ENCODE assay signal across 7 cellular contexts in genomic region chr4:86559-87324, GRCh38. TPM values are rescaled to one million over a fixed set of nuclear protein-coding genes. Genes with fewer than 3 reads are reported as not detected.
DNase-seq lines count a peak whose midpoint lies in the region; ATAC-seq, FAIRE-seq and TF ChIP-seq lines count a peak whose summit lies in the region.
"Not testable (repeated sequence)": the region's sequence is repeated elsewhere in the genome, so short reads cannot be mapped to it uniquely, and the experiment has no call there.

No MANE protein-coding gene starts in this region.

- H3K27me3 ChIP-seq in HCT116 (ENCODE audit: insufficient read depth, low read length); GM12878 (replicated peaks in 1 of 2; ENCODE audit: control insufficient read depth in 2 of 2, insufficient read depth in 2 of 2, low read length in 1 of 2); H1 (replicated peaks in 1 of 4; ENCODE audit: control insufficient read depth in 3 of 4, extremely low read depth in 1 of 4, insufficient read depth in 3 of 4, low read length in 3 of 4); hepatocyte; subcutaneous abdominal adipose tissue (ENCODE audit: control insufficient read depth in 5 of 5, insufficient read depth in 4 of 5, low read length in 5 of 5): not testable (repeated sequence)

- not testable (repeated sequence) for H2BK15ac ChIP-seq in H1 (ENCODE audit: low read length)

- H3K9me3 ChIP-seq in HCT116 (ENCODE audit: control insufficient read depth in 1 of 2, insufficient read depth in 1 of 2, low read depth in 1 of 2, low read length in 2 of 2) (peaks cover 39 to 47% of the 10 kb centered on the region in 2 experiments; a peak in 3 of 4 replicates), H1 (ENCODE audit: insufficient read depth in 2 of 2, low read depth in 1 of 2, low read length in 1 of 2) (peaks cover 84 to 87% of the 10 kb centered on the region in 2 experiments), hepatocyte (ENCODE audit: low read depth) (peaks cover 85% of the 10 kb centered on the region), subcutaneous abdominal adipose tissue (ENCODE audit: control insufficient read depth in 5 of 5, low read length in 5 of 5) (peaks cover 78 to 95% (median 87%) of the 10 kb centered on the region in 5 donors)
- H3K9me3 ChIP-seq in GM12878 (replicated peaks; ENCODE audit: control insufficient read depth, insufficient read depth, low read length): not testable (repeated sequence)

- ATAC-seq in HCT116, GM12878, natural killer cell: not testable (repeated sequence)

- SMC1A ChIA-PET in GM12878 (lab: Charles Lee; ENCODE audit: uncharacterized antibody, unreplicated experiment): not testable (repeated sequence)

- TF ChIP-seq POLR2A in HCT116 (IDR thresholded peaks at IDR 0.05; ENCODE audit: borderline replicate concordance, extremely low read depth, insufficient read depth, insufficient read length); GM12878 (IDR thresholded peaks at IDR 0.05; ENCODE audit: low read depth, low read length); H1 (IDR thresholded peaks at IDR 0.05; ENCODE audit: control extremely low read depth in 1 of 2, low read depth in 2 of 2, low read length in 2 of 2): not testable (repeated sequence)

- not testable (repeated sequence) for H3K14ac ChIP-seq in H1 (ENCODE audit: insufficient read length)

- not testable (repeated sequence) for H4K5ac ChIP-seq in H1 (ENCODE audit: insufficient read length, low read depth, low read length)

- not testable (repeated sequence) for H3K4me1 ChIP-seq in HCT116 (ENCODE audit: control insufficient read depth in 1 of 2, insufficient read depth in 2 of 2, low read length in 2 of 2); GM12878 (ENCODE audit: control insufficient read depth, insufficient read depth, low read length); H1 (replicated peaks in 1 of 4; ENCODE audit: control insufficient read depth in 3 of 4, insufficient read depth in 4 of 4, low read length in 3 of 4); hepatocyte (ENCODE audit: insufficient read depth); subcutaneous abdominal adipose tissue (ENCODE audit: control insufficient read depth in 5 of 5, insufficient read depth in 5 of 5, low read length in 5 of 5)

- H3K27ac Mint-ChIP-seq in natural killer cell: not testable (repeated sequence)

- not testable (repeated sequence) for H4K20me1 ChIP-seq in HCT116 (ENCODE audit: insufficient read depth); GM12878 (ENCODE audit: control insufficient read depth, insufficient read depth); H1 (replicated peaks in 1 of 2; ENCODE audit: control insufficient read depth in 1 of 2, insufficient read depth in 2 of 2, low read length in 2 of 2); hepatocyte (ENCODE audit: insufficient read depth, poor library complexity, severe bottlenecking)

- not testable (repeated sequence) for H2BK120ac ChIP-seq in H1 (replicated peaks; ENCODE audit: low read depth, low read length)

- H3K79me1 ChIP-seq in H1 (ENCODE audit: low read depth, low read length): not testable (repeated sequence)

- H3K23me2 ChIP-seq in H1 (ENCODE audit: low read depth, low read length): not testable (repeated sequence)

- not testable (repeated sequence) for H3K79me2 ChIP-seq in HCT116 (ENCODE audit: insufficient read depth, low read length); GM12878 (ENCODE audit: control insufficient read depth, insufficient read depth, low read length); H1 (ENCODE audit: control insufficient read depth in 1 of 2, insufficient read depth in 2 of 2, low read length in 2 of 2); hepatocyte

- H2BK5ac ChIP-seq in H1 (ENCODE audit: low read depth, low read length): not testable (repeated sequence)

- peaks cover 8 to 32% of the 10 kb centered on the region in 2 donors for H3K9me3 Mint-ChIP-seq in natural killer cell

- not testable (repeated sequence) for H2AFZ ChIP-seq in HCT116 (ENCODE audit: low read depth, low read length, poor library complexity, severe bottlenecking); GM12878 (ENCODE audit: control insufficient read depth, low read depth, low read length); H1 (ENCODE audit: low read length); hepatocyte

- H2BK12ac ChIP-seq in H1 (ENCODE audit: low read depth, low read length): not testable (repeated sequence)

- not testable (repeated sequence) for H3K23ac ChIP-seq in H1 (ENCODE audit: insufficient read length)

- TF ChIP-seq EP300 in GM12878 (IDR thresholded peaks at IDR 0.05; ENCODE audit: borderline replicate concordance in 1 of 2, control insufficient read depth in 1 of 2, low read depth in 2 of 2, low read length in 2 of 2); H1 (IDR thresholded peaks at IDR 0.05; ENCODE audit: borderline replicate concordance in 1 of 2, low read depth in 2 of 2, low read length in 2 of 2): not testable (repeated sequence)

- H3K56ac ChIP-seq in H1 (replicated peaks; ENCODE audit: insufficient read length, low read depth, low read length): not testable (repeated sequence)

- not testable (repeated sequence) for H2AK5ac ChIP-seq in H1 (ENCODE audit: low read depth, low read length)

- not testable (repeated sequence) for H3K18ac ChIP-seq in H1 (ENCODE audit: extremely low read depth, low read length)

- in situ Hi-C loops in GM12878 (cut with MboI): not testable (repeated sequence)

- H3K4me3 Mint-ChIP-seq in natural killer cell: peak overlapping the region; percentile 9

- not testable (repeated sequence) for H4K91ac ChIP-seq in H1 (replicated peaks; ENCODE audit: insufficient read length, low read length)

- not testable (repeated sequence) for DNase-seq in HCT116 (ENCODE audit: low read depth, low spot score); GM12878 (ENCODE audit: low read depth, low spot score); H1 (ENCODE audit: low read depth in 1 of 2, low spot score in 2 of 2); hepatocyte (ENCODE audit: low spot score); natural killer cell
- DNase-seq in NAMALWA (ENCODE audit: low spot score): peak; percentile 3

- intact Hi-C loops in HCT116 (cut with micrococcal nuclease); GM12878 (cut with micrococcal nuclease; ENCODE audit: unreplicated experiment); natural killer cell (cut with micrococcal nuclease): not testable (repeated sequence)

- CTCF ChIA-PET in HCT116 (lab: Charles Lee); GM12878 (lab: Yijun Ruan, JAX); H1 (lab: Charles Lee; ENCODE audit: partially characterized antibody): not testable (repeated sequence)

- TF ChIP-seq CTCF in HCT116 (IDR thresholded peaks at IDR 0.05 in 2 of 3, conservative IDR thresholded peaks at IDR 0.05 in 1 of 3; ENCODE audit: borderline replicate concordance in 1 of 3, insufficient read depth in 1 of 3, low read depth in 2 of 3, low read length in 2 of 3); GM12878 (IDR thresholded peaks at IDR 0.05 in 2 of 3, conservative IDR thresholded peaks at IDR 0.05 in 1 of 3; ENCODE audit: control insufficient read depth in 2 of 3, extremely low read depth in 1 of 3, insufficient read depth in 1 of 3, low read depth in 3 of 3, low read length in 3 of 3); H1 (IDR thresholded peaks at IDR 0.05; ENCODE audit: control extremely low read depth in 1 of 3, insufficient read depth in 1 of 3, low read depth in 1 of 3, low read length in 3 of 3); hepatocyte (IDR thresholded peaks at IDR 0.05; ENCODE audit: poor library complexity); natural killer cell (IDR thresholded peaks at IDR 0.05): not testable (repeated sequence)

- TF ChIP-seq RAD21 in HCT116 (IDR thresholded peaks at IDR 0.05; ENCODE audit: low read depth); GM12878 (IDR thresholded peaks at IDR 0.05; ENCODE audit: insufficient read depth, low read depth, low read length); H1 (IDR thresholded peaks at IDR 0.05 in 1 of 2, conservative IDR thresholded peaks at IDR 0.05 in 1 of 2; ENCODE audit: low read depth in 2 of 2, low read length in 2 of 2): not testable (repeated sequence)

- not testable (repeated sequence) for H3K4me1 Mint-ChIP-seq in natural killer cell

- RAD21 ChIA-PET in HCT116 (lab: Charles Lee; ENCODE audit: low non-redundant PET in 1 of 2, low total read pairs in 2 of 2, uncharacterized antibody in 2 of 2, unreplicated experiment in 2 of 2); GM12878 (lab: Charles Lee; ENCODE audit: unreplicated experiment): not testable (repeated sequence)

- BruUV-seq in HCT116 (replicated peaks; lab: Mats Ljungman, UMichigan); GM12878 (replicated peaks; lab: Mats Ljungman, UMichigan): not testable (repeated sequence)

- H3K4me2 ChIP-seq in HCT116 (ENCODE audit: low read length); GM12878 (ENCODE audit: control insufficient read depth, insufficient read depth); H1 (ENCODE audit: insufficient read depth in 1 of 2, low read depth in 2 of 2, low read length in 2 of 2); hepatocyte: not testable (repeated sequence)

- 36% methylated on average over 7 of the region's 7 CpGs for WGBS in GM12878 (ENCODE audit: insufficient coverage, insufficient replicate concordance, low lambda C conversion rate, missing lambda C conversion rate)
- WGBS in H1 (ENCODE audit: extremely low coverage in 1 of 2, insufficient coverage in 1 of 2, insufficient read length in 1 of 2, insufficient replicate concordance in 2 of 2, low coverage in 1 of 2, low lambda C conversion rate in 2 of 2, missing lambda C conversion rate in 1 of 2), 2 experiments: 91% methylated on average over 7 of the region's 7 CpGs; no CpG with 5 or more reads in 1 of the 2 experiments
- WGBS in hepatocyte (ENCODE audit: low lambda C conversion rate, missing lambda C conversion rate): 97% methylated on average over 7 of the region's 7 CpGs

- not testable (repeated sequence) for H3K27ac ChIP-seq in HCT116 (ENCODE audit: low read depth, low read length); GM12878 (ENCODE audit: control insufficient read depth, insufficient read depth); H1 (ENCODE audit: low read depth, low read length); hepatocyte; subcutaneous abdominal adipose tissue (ENCODE audit: low read depth, low read length)

- not testable (repeated sequence) for H2BK20ac ChIP-seq in H1 (ENCODE audit: low read length)

- H3K4me3 ChIP-seq in HCT116 (replicated peaks in 1 of 2; ENCODE audit: low read depth in 1 of 2, low read length in 2 of 2); GM12878: not testable (repeated sequence)
- H3K4me3 ChIP-seq in H1 (ENCODE audit: extremely low read depth in 1 of 4, insufficient read depth in 2 of 4, low read depth in 3 of 4, low read length in 4 of 4): peak overlapping the region in 1 of 4 experiments; percentile 28; a peak in 1 of 8 replicates
- H3K4me3 ChIP-seq in hepatocyte: peak overlapping the region; percentile 9
- H3K4me3 ChIP-seq in subcutaneous abdominal adipose tissue (ENCODE audit: low read depth in 1 of 5, low read length in 5 of 5): peak overlapping the region; percentile 34 to 66 (median 52)

- not testable (repeated sequence) for H3K9me2 ChIP-seq in HCT116 (ENCODE audit: insufficient read depth); hepatocyte (replicated peaks; ENCODE audit: insufficient read depth)

- not testable (repeated sequence) for FAIRE-seq in GM12878 (lab: Jason Lieb, UNC); H1 (lab: Jason Lieb, UNC)

- POLR2A ChIA-PET in HCT116 (lab: Charles Lee); GM12878 (lab: Charles Lee); H1 (lab: Charles Lee; ENCODE audit: partially characterized antibody): not testable (repeated sequence)

- H3K4ac ChIP-seq in H1 (replicated peaks; ENCODE audit: insufficient read length, low read depth, low read length): not testable (repeated sequence)

- not testable (repeated sequence) for H3K27me3 Mint-ChIP-seq in natural killer cell (ENCODE audit: low read depth in 2 of 2)

- H3K9ac ChIP-seq in HCT116 (ENCODE audit: low read length); GM12878 (ENCODE audit: control insufficient read depth, insufficient read depth, low read length); H1 (replicated peaks in 1 of 4; ENCODE audit: extremely low read depth in 1 of 4, low read depth in 3 of 4, low read length in 3 of 4); subcutaneous abdominal adipose tissue (ENCODE audit: low read length in 5 of 5): not testable (repeated sequence)

- H3K36me3 ChIP-seq in HCT116 (ENCODE audit: control insufficient read depth in 1 of 2, insufficient read depth in 2 of 2, low read length in 2 of 2); GM12878 (ENCODE audit: control insufficient read depth in 2 of 2, insufficient read depth in 2 of 2, low read length in 1 of 2): not testable (repeated sequence)
- peaks cover 0 to 72% (median 38%) of the 10 kb centered on the region in 4 experiments; a peak in 6 of 8 replicates for H3K36me3 ChIP-seq in H1 (ENCODE audit: control insufficient read depth in 2 of 4, insufficient read depth in 4 of 4, low read length in 3 of 4)
- peaks cover 23% of the 10 kb centered on the region for H3K36me3 ChIP-seq in hepatocyte (replicated peaks; ENCODE audit: insufficient read depth, low read depth)
- peaks cover 20 to 48% (median 30%) of the 10 kb centered on the region in 5 donors for H3K36me3 ChIP-seq in subcutaneous abdominal adipose tissue (ENCODE audit: control insufficient read depth in 5 of 5, insufficient read depth in 5 of 5, low read length in 5 of 5)

- peaks cover 64% of the 10 kb centered on the region for H3K36me3 Mint-ChIP-seq in natural killer cell

- H4K8ac ChIP-seq in H1 (ENCODE audit: extremely low read depth, insufficient read depth, low read length): not testable (repeated sequence)

RNA-seq across cellular contexts. Expression of gene ZNF595, which starts 33.6 kb away (rescaled TPM):
- total RNA-seq in HCT116 (2021; ENCODE audit: unreplicated experiment) (4.0 TPM), GM12878 (2014; rRNA removed) (not detected in 2 replicates), GM12878 (2014; rRNA removed; fragmentation: Illumina TruSeq; extraction: Trizol) (0.18 TPM in 1 of 2 replicates, not detected in the other), GM12878 (2021) (0.11 and 0.21 TPM in 2 replicates), hepatocyte (11.3 and 16.4 TPM in 2 replicates), natural killer cell (10 to 100 TPM; 23.0 to 91.2 (median 38.0) TPM)
- polyA plus RNA-seq in HCT116 (2012): 0.50 and 0.78 TPM in 2 replicates
- not detected in 2 replicates for total RNA-seq in GM12878 (2013; cell fraction: nucleolus; rRNA removed)
- polyA plus RNA-seq in GM12878 (2011; ENCODE audit: low read depth): not detected
- polyA plus RNA-seq in GM12878 (2011; rRNA removed) (not detected in 2 replicates), GM12878 (2014; fragmentation: Illumina TruSeq; extraction: Trizol) (not detected in 2 replicates), GM12878 (2014; fragmentation: Nextera tagmentation; extraction: Ambion mirVana) (under 1 TPM in 1 of 2 experiments, not detected in 1; 0.14 TPM), GM12878 (2014; rRNA removed) (0.47 TPM in 1 of 2 replicates, not detected in the other), GM12878 (2016; fragmentation: Nextera tagmentation; extraction: Ambion mirVana) (not detected), H1 (2011; rRNA removed) (2.4 and 3.3 TPM in 2 replicates), hepatocyte (4.2 and 6.3 TPM in 2 replicates)
- polyA plus RNA-seq in GM12878 (2011; cell fraction: cytosol; rRNA removed): not detected in 2 replicates
- not detected in 2 replicates for polyA plus RNA-seq in GM12878 (2011; cell fraction: nucleus; rRNA removed)
- polyA plus RNA-seq in GM12878 (2012): 0.18 and 0.22 TPM in 2 replicates
- polyA minus RNA-seq in GM12878 (2011; rRNA and poly(A)+ RNA removed): not detected in 2 replicates
- polyA minus RNA-seq in GM12878 (2011; cell fraction: cytosol; rRNA and poly(A)+ RNA removed): not detected in 2 replicates
- not detected in 2 replicates for polyA minus RNA-seq in GM12878 (2011; cell fraction: nucleus; rRNA and poly(A)+ RNA removed)
- total RNA-seq in H1 (2021; fragmentation: NEBNext Ultra II Directional; extraction: Animal tissue kit (Norgen Biotek cat#: 25700)): 20.3 and 22.5 TPM in 2 replicates
- polyA plus RNA-seq in H1 (2011; cell fraction: cytosol; rRNA removed): 4.7 TPM
- polyA plus RNA-seq in H1 (2011; cell fraction: nucleus; rRNA removed): 7.9 TPM
- 4.9 to 10.4 TPM (median 6.1 TPM) in 4 replicates for polyA plus RNA-seq in H1 (2012, experiment 1 of 2)
- 0.59 TPM for polyA plus RNA-seq in H1 (2012, experiment 2 of 2)
- polyA plus RNA-seq in H1 (2013, experiment 1 of 2): 16.8 TPM
- polyA plus RNA-seq in H1 (2013, experiment 2 of 2): 15.9 TPM
- 20.1 and 21.2 TPM in 2 replicates for polyA minus RNA-seq in H1 (2011; rRNA and poly(A)+ RNA removed)
- polyA minus RNA-seq in H1 (2011; cell fraction: cytosol; rRNA and poly(A)+ RNA removed): 21.9 TPM
- 58.8 TPM for polyA minus RNA-seq in H1 (2011; cell fraction: nucleus; rRNA and poly(A)+ RNA removed)

RNA-seq across cellular contexts. Expression of gene ZNF718, which starts 37.6 kb away (rescaled TPM):
- total RNA-seq in HCT116 (2021; ENCODE audit: unreplicated experiment) (0.07 TPM), GM12878 (2014; rRNA removed) (5.4 and 7.7 TPM in 2 replicates), GM12878 (2014; rRNA removed; fragmentation: Illumina TruSeq; extraction: Trizol) (7.0 and 7.6 TPM in 2 replicates), GM12878 (2021) (5.2 and 5.3 TPM in 2 replicates), hepatocyte (4.2 and 4.7 TPM in 2 replicates), natural killer cell (10 to 100 TPM in 2 of 3 donors, 1 to 10 TPM in 1; 7.9 to 16.1 (median 15.1) TPM)
- not detected in 2 replicates for polyA plus RNA-seq in HCT116 (2012)
- total RNA-seq in GM12878 (2013; cell fraction: nucleolus; rRNA removed): 63.4 and 68.2 TPM in 2 replicates
- 0.88 TPM for polyA plus RNA-seq in GM12878 (2011; ENCODE audit: low read depth)
- polyA plus RNA-seq in GM12878 (2011; rRNA removed) (3.6 and 4.6 TPM in 2 replicates), GM12878 (2014; fragmentation: Illumina TruSeq; extraction: Trizol) (3.4 and 5.0 TPM in 2 replicates), GM12878 (2014; fragmentation: Nextera tagmentation; extraction: Ambion mirVana) (1 to 10 TPM; 1.1 to 1.7 TPM), GM12878 (2014; rRNA removed) (2.9 and 3.4 TPM in 2 replicates), GM12878 (2016; fragmentation: Nextera tagmentation; extraction: Ambion mirVana) (1 to 10 TPM; 4.3 to 4.5 TPM), H1 (2011; rRNA removed) (3.3 and 4.6 TPM in 2 replicates), hepatocyte (2.3 and 2.5 TPM in 2 replicates)
- 2.3 and 2.9 TPM in 2 replicates for polyA plus RNA-seq in GM12878 (2011; cell fraction: cytosol; rRNA removed)
- polyA plus RNA-seq in GM12878 (2011; cell fraction: nucleus; rRNA removed): 4.9 and 6.5 TPM in 2 replicates
- 1.7 and 2.5 TPM in 2 replicates for polyA plus RNA-seq in GM12878 (2012)
- 6.1 and 8.0 TPM in 2 replicates for polyA minus RNA-seq in GM12878 (2011; rRNA and poly(A)+ RNA removed)
- 2.8 and 3.3 TPM in 2 replicates for polyA minus RNA-seq in GM12878 (2011; cell fraction: cytosol; rRNA and poly(A)+ RNA removed)
- polyA minus RNA-seq in GM12878 (2011; cell fraction: nucleus; rRNA and poly(A)+ RNA removed): 13.4 and 28.7 TPM in 2 replicates
- 19.4 and 19.5 TPM in 2 replicates for total RNA-seq in H1 (2021; fragmentation: NEBNext Ultra II Directional; extraction: Animal tissue kit (Norgen Biotek cat#: 25700))
- polyA plus RNA-seq in H1 (2011; cell fraction: cytosol; rRNA removed): 6.4 TPM
- 7.8 TPM for polyA plus RNA-seq in H1 (2011; cell fraction: nucleus; rRNA removed)
- 4.6 to 6.4 TPM (median 5.6 TPM) in 4 replicates for polyA plus RNA-seq in H1 (2012, experiment 1 of 2)
- 0.98 TPM for polyA plus RNA-seq in H1 (2012, experiment 2 of 2)
- 9.9 TPM for polyA plus RNA-seq in H1 (2013, experiment 1 of 2)
- 9.2 TPM for polyA plus RNA-seq in H1 (2013, experiment 2 of 2)
- 12.8 and 16.7 TPM in 2 replicates for polyA minus RNA-seq in H1 (2011; rRNA and poly(A)+ RNA removed)
- polyA minus RNA-seq in H1 (2011; cell fraction: cytosol; rRNA and poly(A)+ RNA removed): 16.0 TPM
- 52.7 TPM for polyA minus RNA-seq in H1 (2011; cell fraction: nucleus; rRNA and poly(A)+ RNA removed)
